Comparison of ENCODE assay signal across 1 cellular context in the genomic region with DNA sequence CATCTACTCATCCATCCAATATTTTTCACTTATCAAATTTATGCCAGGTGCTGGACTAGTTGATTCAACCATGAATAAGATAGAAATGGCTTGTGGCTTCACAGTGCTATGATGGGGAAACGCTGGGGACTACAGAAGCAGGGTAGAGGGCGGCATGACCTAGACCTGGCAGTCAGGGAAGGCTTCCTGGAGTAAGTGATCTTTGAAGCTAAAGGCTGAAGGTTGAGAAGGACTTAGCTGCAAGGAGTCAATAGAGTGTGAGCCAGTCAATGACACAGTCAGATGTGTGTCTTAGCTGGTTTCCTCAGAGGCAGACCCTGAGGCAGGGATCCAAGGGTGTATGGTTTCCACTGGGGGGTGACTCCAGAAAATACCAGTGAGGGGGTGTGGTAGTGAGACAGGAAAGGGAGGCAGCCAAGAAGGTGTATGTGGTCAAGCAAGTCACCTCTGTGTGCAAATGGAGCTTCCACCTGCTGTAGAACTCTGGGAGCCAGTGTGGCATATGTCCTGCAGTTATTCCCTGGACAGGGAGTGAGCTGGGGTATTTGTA.
TF ChIP-seq lines count a peak whose summit lies in the region.

No MANE protein-coding gene starts in this region.

TF ChIP-seq in K562, 482 proteins besides CTCF, POLR2A, EP300 and RAD21 (continued from another document):
- TF ChIP-seq, protein P1, sequence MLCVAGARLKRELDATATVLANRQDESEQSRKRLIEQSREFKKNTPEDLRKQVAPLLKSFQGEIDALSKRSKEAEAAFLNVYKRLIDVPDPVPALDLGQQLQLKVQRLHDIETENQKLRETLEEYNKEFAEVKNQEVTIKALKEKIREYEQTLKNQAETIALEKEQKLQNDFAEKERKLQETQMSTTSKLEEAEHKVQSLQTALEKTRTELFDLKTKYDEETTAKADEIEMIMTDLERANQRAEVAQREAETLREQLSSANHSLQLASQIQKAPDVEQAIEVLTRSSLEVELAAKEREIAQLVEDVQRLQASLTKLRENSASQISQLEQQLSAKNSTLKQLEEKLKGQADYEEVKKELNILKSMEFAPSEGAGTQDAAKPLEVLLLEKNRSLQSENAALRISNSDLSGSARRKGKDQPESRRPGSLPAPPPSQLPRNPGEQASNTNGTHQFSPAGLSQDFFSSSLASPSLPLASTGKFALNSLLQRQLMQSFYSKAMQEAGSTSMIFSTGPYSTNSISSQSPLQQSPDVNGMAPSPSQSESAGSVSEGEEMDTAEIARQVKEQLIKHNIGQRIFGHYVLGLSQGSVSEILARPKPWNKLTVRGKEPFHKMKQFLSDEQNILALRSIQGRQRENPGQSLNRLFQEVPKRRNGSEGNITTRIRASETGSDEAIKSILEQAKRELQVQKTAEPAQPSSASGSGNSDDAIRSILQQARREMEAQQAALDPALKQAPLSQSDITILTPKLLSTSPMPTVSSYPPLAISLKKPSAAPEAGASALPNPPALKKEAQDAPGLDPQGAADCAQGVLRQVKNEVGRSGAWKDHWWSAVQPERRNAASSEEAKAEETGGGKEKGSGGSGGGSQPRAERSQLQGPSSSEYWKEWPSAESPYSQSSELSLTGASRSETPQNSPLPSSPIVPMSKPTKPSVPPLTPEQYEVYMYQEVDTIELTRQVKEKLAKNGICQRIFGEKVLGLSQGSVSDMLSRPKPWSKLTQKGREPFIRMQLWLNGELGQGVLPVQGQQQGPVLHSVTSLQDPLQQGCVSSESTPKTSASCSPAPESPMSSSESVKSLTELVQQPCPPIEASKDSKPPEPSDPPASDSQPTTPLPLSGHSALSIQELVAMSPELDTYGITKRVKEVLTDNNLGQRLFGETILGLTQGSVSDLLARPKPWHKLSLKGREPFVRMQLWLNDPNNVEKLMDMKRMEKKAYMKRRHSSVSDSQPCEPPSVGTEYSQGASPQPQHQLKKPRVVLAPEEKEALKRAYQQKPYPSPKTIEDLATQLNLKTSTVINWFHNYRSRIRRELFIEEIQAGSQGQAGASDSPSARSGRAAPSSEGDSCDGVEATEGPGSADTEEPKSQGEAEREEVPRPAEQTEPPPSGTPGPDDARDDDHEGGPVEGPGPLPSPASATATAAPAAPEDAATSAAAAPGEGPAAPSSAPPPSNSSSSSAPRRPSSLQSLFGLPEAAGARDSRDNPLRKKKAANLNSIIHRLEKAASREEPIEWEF (CRISPR knock-in tag; IDR thresholded peaks at IDR 0.05), result no peak
- TF ChIP-seq XRCC4 (IDR thresholded peaks at IDR 0.05; ENCODE audit: extremely low read depth, insufficient read depth, insufficient read length) (no peak), TCF7L2 (IDR thresholded peaks at IDR 0.05; ENCODE audit: low read depth, low read length) (no peak), RBM25 (IDR thresholded peaks at IDR 0.05; ENCODE audit: low read depth, low read length, severe bottlenecking) (peak; percentile 50), GTF2E2 (tag; IDR thresholded peaks at IDR 0.05) (no peak), ZFP36 (IDR thresholded peaks at IDR 0.05; ENCODE audit: low read depth, low read length, partially characterized antibody) (peak; percentile 96), ZNF436 (CRISPR knock-in tag; IDR thresholded peaks at IDR 0.05) (peak; percentile 49; the same call in 1 of the 2 replicates), NR2C2 (CRISPR knock-in tag; IDR thresholded peaks at IDR 0.05) (no peak), NR2C2 (tag; IDR thresholded peaks at IDR 0.05) (no peak), TAL1 (IDR thresholded peaks at IDR 0.05) (no peak), JUN (IDR thresholded peaks at IDR 0.05; ENCODE audit: borderline replicate concordance, low read depth, low read length) (no peak), JUN (CRISPR knock-in tag; IDR thresholded peaks at IDR 0.05; ENCODE audit: borderline replicate concordance) (no peak)
TF ChIP-seq in K562: peak in this region for 3.
